In genomic region chr4:3254302-3255131, GRCh38 we compare ENCODE assay signal across 21 cellular contexts. TPM values are rescaled to one million over a fixed set of nuclear protein-coding genes. Genes with fewer than 3 reads are reported as not detected.
DNase-seq lines count a peak whose midpoint lies in the region; ATAC-seq and TF ChIP-seq lines count a peak whose summit lies in the region.
"Had no signal": no experiment of that assay in that cellular context is flagged by ENCODE, and none has a peak within 500 bp of the region (broad histone marks: within the 10 kb centered on the region; RNA-seq: fewer than 3 reads in every experiment).

No MANE protein-coding gene starts in this region.

- H3K27ac Mint-ChIP-seq in natural killer cell (no peak overlapping the region), endothelial cell (ENCODE audit: unreplicated experiment) (no peak overlapping the region)

- no peaks in the 10 kb centered on the region for H3K4me1 Mint-ChIP-seq in natural killer cell
- no peaks in the 10 kb centered on the region for H3K4me1 Mint-ChIP-seq in endothelial cell (ENCODE audit: unreplicated experiment)

- H3K4me3 Mint-ChIP-seq in natural killer cell: no peak overlapping the region
- no peak overlapping the region for H3K4me3 Mint-ChIP-seq in endothelial cell (ENCODE audit: unreplicated experiment)
- H3K4me3 Mint-ChIP-seq: brain had no signal

- no peak for TF ChIP-seq POLR2A in adrenal gland (IDR thresholded peaks at IDR 0.05)

- H3K4me1 ChIP-seq in heart right ventricle (no peaks in the 10 kb centered on the region), adrenal gland (replicated peaks in 1 of 2) (no peaks in the 10 kb centered on the region), upper lobe of right lung (no peaks in the 10 kb centered on the region), tibial artery (no peaks in the 10 kb centered on the region)

- H3K9me3 ChIP-seq in heart right ventricle (peaks cover 0 to 1% (median 0%) of the 10 kb centered on the region in 11 donors), adrenal gland (replicated peaks in 1 of 3) (no peaks in the 10 kb centered on the region), upper lobe of right lung (no peaks in the 10 kb centered on the region), tibial artery (no peaks in the 10 kb centered on the region)

- TF ChIP-seq CTCF in heart right ventricle (IDR thresholded peaks at IDR 0.05) (no peak), adrenal gland (IDR thresholded peaks at IDR 0.05) (no peak), natural killer cell (IDR thresholded peaks at IDR 0.05) (no peak), upper lobe of right lung (IDR thresholded peaks at IDR 0.05) (no peak), endothelial cell (IDR thresholded peaks at IDR 0.05; ENCODE audit: unreplicated experiment) (no peak), tibial artery (IDR thresholded peaks at IDR 0.05) (no peak)

- peak; percentile 22 for DNase-seq in Right ventricle myocardium superior
- no peak for DNase-seq in heart right ventricle
- peak in 5 of 7 donors; percentile 4 to 20 (median 9) for DNase-seq in adrenal gland
- peak; percentile 6 for DNase-seq in natural killer cell
- peak; percentile 47 for DNase-seq in upper lobe of right lung
- no peak for DNase-seq in dedifferentiated amniotic fluid mesenchymal stem cell (ENCODE audit: extremely low spot score)
- no peak for DNase-seq in endothelial cell (ENCODE audit: low spot score)
- no peak for DNase-seq in tibial artery
- DNase-seq: cortex of kidney; MV-4-11; NCI-H2029; NCI-H446; small intestine; stimulated activated CD4-positive, alpha-beta T cell treated with anti-CD3 and anti-CD28 coated beads, Interleukin-4, amount 100 ng/mL, for 24 hours; T-helper 1 cell had no signal

- H3K27ac ChIP-seq in heart right ventricle: no peak overlapping the region
- H3K27ac ChIP-seq in adrenal gland: no peak overlapping the region
- H3K27ac ChIP-seq in upper lobe of right lung: no peak overlapping the region
- H3K27ac ChIP-seq in tibial artery: no peak overlapping the region
- H3K27ac ChIP-seq: VCaP had no signal

- H3K27me3 Mint-ChIP-seq in natural killer cell (ENCODE audit: low read depth in 2 of 2) (no peaks in the 10 kb centered on the region), endothelial cell (ENCODE audit: unreplicated experiment) (no peaks in the 10 kb centered on the region)
- H3K27me3 Mint-ChIP-seq: brain had no signal

- H3K4me3 ChIP-seq in heart right ventricle (no peak overlapping the region), adrenal gland (no peak overlapping the region), upper lobe of right lung (no peak overlapping the region), tibial artery (no peak overlapping the region)
- H3K4me3 ChIP-seq: lung had no signal

- peaks cover 0 to 3% (median 0%) of the 10 kb centered on the region in 9 donors for H3K36me3 ChIP-seq in heart right ventricle
- no peaks in the 10 kb centered on the region for H3K36me3 ChIP-seq in adrenal gland (replicated peaks in 1 of 2)
- H3K36me3 ChIP-seq in upper lobe of right lung: no peaks in the 10 kb centered on the region
- H3K36me3 ChIP-seq in tibial artery: peaks cover 0 to 19% (median 0%) of the 10 kb centered on the region in 3 donors

- H3K36me3 Mint-ChIP-seq in natural killer cell: no peaks in the 10 kb centered on the region
- no peaks in the 10 kb centered on the region for H3K36me3 Mint-ChIP-seq in endothelial cell (ENCODE audit: low read depth, unreplicated experiment)
- H3K36me3 Mint-ChIP-seq: activated naive CD4-positive, alpha-beta T cell treated with anti-CD3 and anti-CD28 coated beads, Interleukin-2, amount 50 U/mL, for 72 hours; brain had no signal

- ATAC-seq in Right ventricle myocardium superior (ENCODE audit: poor library complexity) (no peak), heart right ventricle (no peak), natural killer cell (no peak), upper lobe of right lung (no peak)
- ATAC-seq: activated naive CD4-positive, alpha-beta T cell treated with anti-CD3 and anti-CD28 coated beads, Interleukin-2, amount 50 U/mL, for 72 hours; HCT116 had no signal

- intact Hi-C loops in Right ventricle myocardium superior (cut with DNase I) (no loop called here), heart right ventricle (cut with DNase I) (no loop called here), adrenal gland (cut with DNase I) (no loop called here), natural killer cell (cut with micrococcal nuclease) (no loop called here), upper lobe of right lung (cut with DNase I) (no loop called here), tibial artery (cut with DNase I; ENCODE audit: low total_unique reads) (no loop called here)

- H3K27me3 ChIP-seq in heart right ventricle (no peaks in the 10 kb centered on the region), adrenal gland (no peaks in the 10 kb centered on the region), upper lobe of right lung (no peaks in the 10 kb centered on the region), tibial artery (no peaks in the 10 kb centered on the region)

- WGBS in heart right ventricle, 2 donors: 94 to 96% methylated on average over 14 of the region's 14 CpGs
- 92 to 94% (median 93%) methylated on average over 3 to 14 of the region's 14 CpGs for WGBS in adrenal gland, 4 donors

- H3K9me3 Mint-ChIP-seq in natural killer cell (no peaks in the 10 kb centered on the region), endothelial cell (ENCODE audit: unreplicated experiment) (no peaks in the 10 kb centered on the region)
- H3K9me3 Mint-ChIP-seq: activated naive CD4-positive, alpha-beta T cell treated with anti-CD3 and anti-CD28 coated beads, Interleukin-2, amount 50 U/mL, for 72 hours; brain had no signal

RNA-seq across cellular contexts. Expression of gene MSANTD1, which starts 5.6 kb away (rescaled TPM):
- total RNA-seq in Right ventricle myocardium superior (0.54 TPM), heart right ventricle (1 to 10 TPM in 1 of 10 donors, under 1 TPM in 9; 0.25 to 1.0 (median 0.41) TPM), adrenal gland (1 to 10 TPM in 1 of 8 donors, under 1 TPM in 6, not detected in 1; 0.28 to 3.0 (median 0.46) TPM), natural killer cell (1 to 10 TPM in 2 of 3 donors, under 1 TPM in 1; 0.54 to 2.2 (median 1.8) TPM), upper lobe of right lung (1.0 TPM), endothelial cell (ENCODE audit: unreplicated experiment) (0.97 TPM)
- polyA plus RNA-seq in heart right ventricle (1 to 10 TPM in 1 of 2 donors, under 1 TPM in 1; 0.28 to 1.2 TPM), adrenal gland (1 to 10 TPM in 1 of 3 donors, under 1 TPM in 2; 0.05 to 1.1 (median 0.24) TPM)
- total RNA-seq: epithelial cell of proximal tubule had no signal

RNA-seq across cellular contexts. Expression of gene RGS12, which starts 38.3 kb away (rescaled TPM):
- total RNA-seq in Right ventricle myocardium superior (15.8 TPM), heart right ventricle (10 to 100 TPM in 9 of 10 donors, 1 to 10 TPM in 1; 9.7 to 24.3 (median 13.1) TPM), adrenal gland (10 to 100 TPM; 15.5 to 35.2 (median 21.9) TPM), natural killer cell (10 to 100 TPM; 10.5 to 12.3 (median 10.6) TPM), upper lobe of right lung (58.2 TPM), endothelial cell (ENCODE audit: unreplicated experiment) (116 TPM)
- polyA plus RNA-seq in heart right ventricle (10 to 100 TPM; 10.6 to 24.4 TPM), adrenal gland (10 to 100 TPM in 2 of 3 donors, 1 to 10 TPM in 1; 8.2 to 73.9 (median 33.8) TPM)

Comparison
In these comparisons a context has a peak if more than half of its experiments do, and no peak if none do; other contexts are left out.
1. DNase-seq: peak in Right ventricle myocardium superior (single experiment), adrenal gland (5 of 7), natural killer cell (single experiment) and upper lobe of right lung (single experiment); none in heart right ventricle (0 of 2), dedifferentiated amniotic fluid mesenchymal stem cell (single experiment), endothelial cell (single experiment) and tibial artery (0 of 2).